Comparison of ENCODE assay signal across 10 cellular contexts in the genomic region with DNA sequence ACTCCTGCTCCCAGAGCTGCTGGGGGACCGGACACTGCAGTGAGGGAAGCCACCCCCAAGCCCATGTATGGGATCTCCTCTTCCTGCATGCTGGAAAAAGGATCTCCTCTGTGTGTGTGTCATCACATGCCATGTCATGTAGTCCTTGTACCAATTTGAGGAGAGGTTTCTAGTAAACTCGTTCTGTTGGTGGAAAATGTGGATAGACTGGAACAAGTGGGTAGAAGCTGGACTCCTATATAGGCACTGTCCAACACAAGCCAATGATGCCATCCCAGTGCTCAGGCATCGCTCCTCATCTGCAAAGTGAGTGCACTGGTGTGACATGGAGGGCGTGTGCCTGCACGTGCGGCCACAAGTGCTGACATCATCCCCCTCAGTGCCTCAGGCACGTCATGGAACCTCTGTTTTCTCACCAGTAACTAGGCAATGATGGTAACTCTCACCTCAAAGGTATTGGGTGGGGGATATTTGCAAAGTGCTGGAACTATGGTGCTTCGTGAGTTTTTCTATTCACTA. TPM values are rescaled to one million over a fixed set of nuclear protein-coding genes. Genes with fewer than 3 reads are reported as not detected.
DNase-seq lines count a peak whose midpoint lies in the region; ATAC-seq and TF ChIP-seq lines count a peak whose summit lies in the region.
"Had no signal": no experiment of that assay in that cellular context is flagged by ENCODE, and none has a peak within 500 bp of the region (broad histone marks: within the 10 kb centered on the region; RNA-seq: fewer than 3 reads in every experiment).

No MANE protein-coding gene starts in this region.

- H3K9me3 Mint-ChIP-seq in activated T-helper 17 cell treated with anti-CD3 and anti-CD28 coated beads, Interleukin-2, amount 50 U/mL, for 72 hours: no peaks in the 10 kb centered on the region
- no peaks in the 10 kb centered on the region for H3K9me3 Mint-ChIP-seq in natural killer cell

- H3K4me1 ChIP-seq in SJCRH30: peaks cover 9% of the 10 kb centered on the region

- intact Hi-C loops in natural killer cell (cut with micrococcal nuclease): no loop called here

- no peak overlapping the region for H3K4me3 ChIP-seq in SJCRH30
- H3K4me3 ChIP-seq: lung had no signal

- no peak overlapping the region for H3K27ac ChIP-seq in SJCRH30

- TF ChIP-seq CTCF in natural killer cell (IDR thresholded peaks at IDR 0.05): no peak

- H3K27me3 Mint-ChIP-seq in activated T-helper 17 cell treated with anti-CD3 and anti-CD28 coated beads, Interleukin-2, amount 50 U/mL, for 72 hours: no peaks in the 10 kb centered on the region
- no peaks in the 10 kb centered on the region for H3K27me3 Mint-ChIP-seq in natural killer cell (ENCODE audit: low read depth in 2 of 2)

- peak; percentile 52 for ATAC-seq in activated T-helper 17 cell treated with anti-CD3 and anti-CD28 coated beads, Interleukin-2, amount 50 U/mL, for 72 hours (replicated peaks)
- ATAC-seq in natural killer cell (peak; percentile 60 to 72 (median 63)), HG02840 (IDR thresholded peaks at IDR 0.05; ENCODE audit: low FRiP score, unreplicated experiment) (no peak)

- H3K36me3 ChIP-seq in SJCRH30: no peaks in the 10 kb centered on the region

- H3K36me3 Mint-ChIP-seq in activated T-helper 17 cell treated with anti-CD3 and anti-CD28 coated beads, Interleukin-2, amount 50 U/mL, for 72 hours (ENCODE audit: low read depth): peaks cover 52% of the 10 kb centered on the region
- H3K36me3 Mint-ChIP-seq in natural killer cell: no peaks in the 10 kb centered on the region

- H3K27me3 ChIP-seq in SJCRH30: no peaks in the 10 kb centered on the region

- H3K9me3 ChIP-seq in SJCRH30 (replicated peaks): no peaks in the 10 kb centered on the region

- H3K4me1 Mint-ChIP-seq in activated T-helper 17 cell treated with anti-CD3 and anti-CD28 coated beads, Interleukin-2, amount 50 U/mL, for 72 hours: peaks cover 26% of the 10 kb centered on the region
- H3K4me1 Mint-ChIP-seq in natural killer cell: peaks cover 36 to 38% of the 10 kb centered on the region in 2 donors

- peak overlapping the region; percentile 94 for H3K27ac Mint-ChIP-seq in activated T-helper 17 cell treated with anti-CD3 and anti-CD28 coated beads, Interleukin-2, amount 50 U/mL, for 72 hours
- H3K27ac Mint-ChIP-seq in natural killer cell: peak overlapping the region; percentile 87 to 95

- peak; percentile 29 for DNase-seq in NOMO-1 treated with DMSO at 0.1 percent for 48 hours (lab: John Stamatoyannopoulos, UW; ENCODE audit: unreplicated experiment)
- DNase-seq in NOMO-1 treated with dmso at 0.1 percent for 144 hours (lab: John Stamatoyannopoulos, UW; ENCODE audit: unreplicated experiment): no peak
- DNase-seq in NAMALWA (ENCODE audit: low spot score): peak; percentile 18
- peak; percentile 56 for DNase-seq in natural killer cell
- no peak for DNase-seq in SJCRH30
- DNase-seq in inferior parietal cortex (ENCODE audit: extremely low spot score): no peak
- DNase-seq: NCI-H1417 treated with DMSO at 0.1 percent for 48 hours had no signal

- H3K4me3 Mint-ChIP-seq in activated T-helper 17 cell treated with anti-CD3 and anti-CD28 coated beads, Interleukin-2, amount 50 U/mL, for 72 hours: peak overlapping the region; percentile 24
- H3K4me3 Mint-ChIP-seq in natural killer cell: no peak overlapping the region

RNA-seq across cellular contexts. Expression of a gene that starts 19.3 kb away (rescaled TPM):
- 100 to 1,000 TPM; 316 to 649 TPM for total RNA-seq in activated T-helper 17 cell treated with anti-CD3 and anti-CD28 coated beads, Interleukin-2, amount 50 U/mL, for 72 hours
- 100 to 1,000 TPM; 371 to 470 (median 429) TPM for total RNA-seq in natural killer cell
- total RNA-seq in SJCRH30 (2014; rRNA removed; shearing (Covaris generic)): 0.30 and 0.33 TPM in 2 replicates

RNA-seq across cellular contexts. Expression of a gene that starts 40.5 kb away (rescaled TPM):
- 10 to 100 TPM; 69.8 to 79.3 TPM for total RNA-seq in activated T-helper 17 cell treated with anti-CD3 and anti-CD28 coated beads, Interleukin-2, amount 50 U/mL, for 72 hours
- 100 to 1,000 TPM in 1 of 3 donors, 10 to 100 TPM in 2; 66.2 to 104 (median 97.5) TPM for total RNA-seq in natural killer cell
- 26.2 and 28.3 TPM in 2 replicates for total RNA-seq in SJCRH30 (2014; rRNA removed; shearing (Covaris generic))

Comparison
In these comparisons a context has a peak if more than half of its experiments do, and no peak if none do; other contexts are left out.
1. DNase-seq: peak in NOMO-1 treated with DMSO at 0.1 percent for 48 hours (single experiment), NAMALWA (single experiment) and natural killer cell (single experiment); none in NOMO-1 treated with dmso at 0.1 percent for 144 hours (single experiment), SJCRH30 (0 of 2) and inferior parietal cortex (single experiment).
2. RNA of a gene that starts 19.3 kb away (total RNA-seq): 316 to 649 TPM in activated T-helper 17 cell treated with anti-CD3 and anti-CD28 coated beads, Interleukin-2, amount 50 U/mL, for 72 hours and 371 to 470 TPM in natural killer cell; 0.30 to 0.33 TPM in SJCRH30; every median in the first group is over 100 times any median in the second.